16 cellular contexts compared by ENCODE assay signal in genomic region chr4:184400891-184401290, GRCh38.
DNase-seq lines count a peak whose midpoint lies in the region; ATAC-seq and TF ChIP-seq lines count a peak whose summit lies in the region.
"Had no signal": no experiment of that assay in that cellular context is flagged by ENCODE, and none has a peak within 500 bp of the region (broad histone marks: within the 10 kb centered on the region; RNA-seq: fewer than 3 reads in every experiment).

No MANE protein-coding gene starts in this region.

- peak overlapping the region; percentile 15 for H3K27ac Mint-ChIP-seq in activated naive CD8-positive, alpha-beta T cell treated with anti-CD3 and anti-CD28 coated beads, Interleukin-2, amount 50 U/mL, for 24 hours
- no peak overlapping the region for H3K27ac Mint-ChIP-seq in activated naive CD8-positive, alpha-beta T cell treated with anti-CD3 and anti-CD28 coated beads for 36 hours
- peak overlapping the region; percentile 88 for H3K27ac Mint-ChIP-seq in MCF 10A (ENCODE audit: low read depth, unreplicated experiment)
- H3K27ac Mint-ChIP-seq: activated naive CD4-positive, alpha-beta T cell treated with anti-CD3 and anti-CD28 coated beads, Interleukin-2, amount 50 U/mL, for 24 hours; T-helper 1 cell treated with Interleukin-12 subunit alpha and Interleukin-12 subunit beta and Interleukin-4 antibody, amounts not matched to agents 30 μg/mL and 1 μg/mL, for 36 hours had no signal

- H3K4me1 ChIP-seq in right lobe of liver, result peaks cover 0 to 12% (median 0%) of the 10 kb centered on the region in 4 donors
- peaks cover 18 to 56% of the 10 kb centered on the region in 2 donors for H3K4me1 ChIP-seq in thoracic aorta (ENCODE audit: control insufficient read depth in 1 of 2, low read depth in 2 of 2)

- BruUV-seq in MCF 10A (replicated peaks; lab: Mats Ljungman, UMichigan), result no TSS peak

- peak overlapping the region in 2 of 3 donors; percentile 35 to 65 for H3K27ac ChIP-seq in right lobe of liver
- H3K27ac ChIP-seq in thoracic aorta, result peak overlapping the region; percentile 43 to 70

- 69% methylated on average over 8 of the region's 8 CpGs for WGBS in right lobe of liver (ENCODE audit: insufficient coverage, low coverage, low lambda C conversion rate, missing lambda C conversion rate)

- no peaks in the 10 kb centered on the region for H3K27me3 Mint-ChIP-seq in activated naive CD8-positive, alpha-beta T cell treated with anti-CD3 and anti-CD28 coated beads, Interleukin-2, amount 50 U/mL, for 24 hours
- no peaks in the 10 kb centered on the region for H3K27me3 Mint-ChIP-seq in activated naive CD8-positive, alpha-beta T cell treated with anti-CD3 and anti-CD28 coated beads for 36 hours
- H3K27me3 Mint-ChIP-seq in MCF 10A (ENCODE audit: insufficient read depth, unreplicated experiment), result no peaks in the 10 kb centered on the region
- H3K27me3 Mint-ChIP-seq: activated naive CD4-positive, alpha-beta T cell treated with anti-CD3 and anti-CD28 coated beads, Interleukin-2, amount 50 U/mL, for 24 hours had no signal

- TF ChIP-seq POLR2A in right lobe of liver (IDR thresholded peaks at IDR 0.05), result no peak

- CTCF ChIA-PET in MCF 10A (lab: Yijun Ruan, JAX), result no interaction called here

- H3K4me3 ChIP-seq in right lobe of liver (no peak overlapping the region), thoracic aorta (no peak overlapping the region)

- H3K27me3 ChIP-seq in right lobe of liver (no peaks in the 10 kb centered on the region), thoracic aorta (replicated peaks; ENCODE audit: insufficient read depth) (no peaks in the 10 kb centered on the region)

- H3K36me3 ChIP-seq in right lobe of liver, result peaks cover 0 to 56% (median 18%) of the 10 kb centered on the region in 4 donors
- peaks cover 28% of the 10 kb centered on the region for H3K36me3 ChIP-seq in thoracic aorta

- intact Hi-C loops in MCF 10A (cut with micrococcal nuclease) (loop anchor here (1.0 kb wide), 3 partner anchors 73 to 137 kb away; partner anchors contain the start of gene IRF2), right lobe of liver (cut with DNase I) (no loop called here)

- H3K4me3 Mint-ChIP-seq in activated naive CD8-positive, alpha-beta T cell treated with anti-CD3 and anti-CD28 coated beads, Interleukin-2, amount 50 U/mL, for 24 hours, result no peak overlapping the region
- H3K4me3 Mint-ChIP-seq in activated naive CD8-positive, alpha-beta T cell treated with anti-CD3 and anti-CD28 coated beads for 36 hours, result no peak overlapping the region
- H3K4me3 Mint-ChIP-seq in MCF 10A (ENCODE audit: unreplicated experiment), result peak overlapping the region; percentile 50
- H3K4me3 Mint-ChIP-seq: activated naive CD4-positive, alpha-beta T cell treated with anti-CD3 and anti-CD28 coated beads, Interleukin-2, amount 50 U/mL, for 24 hours; T-helper 1 cell treated with Interleukin-12 subunit alpha and Interleukin-12 subunit beta and Interleukin-4 antibody, amounts not matched to agents 30 μg/mL and 1 μg/mL, for 36 hours had no signal

- TF ChIP-seq CTCF in MCF 10A (IDR thresholded peaks at IDR 0.05; ENCODE audit: unreplicated experiment), result no peak
- TF ChIP-seq CTCF in right lobe of liver (IDR thresholded peaks at IDR 0.05), result no peak
- TF ChIP-seq CTCF in thoracic aorta (IDR thresholded peaks at IDR 0.05), result no peak

- H3K9me3 Mint-ChIP-seq in activated naive CD8-positive, alpha-beta T cell treated with anti-CD3 and anti-CD28 coated beads, Interleukin-2, amount 50 U/mL, for 24 hours, result no peaks in the 10 kb centered on the region
- H3K9me3 Mint-ChIP-seq in activated naive CD8-positive, alpha-beta T cell treated with anti-CD3 and anti-CD28 coated beads for 36 hours, result no peaks in the 10 kb centered on the region
- no peaks in the 10 kb centered on the region for H3K9me3 Mint-ChIP-seq in MCF 10A (ENCODE audit: unreplicated experiment)
- H3K9me3 Mint-ChIP-seq: activated naive CD4-positive, alpha-beta T cell treated with anti-CD3 and anti-CD28 coated beads, Interleukin-2, amount 50 U/mL, for 24 hours; T-helper 1 cell treated with Interleukin-12 subunit alpha and Interleukin-12 subunit beta and Interleukin-4 antibody, amounts not matched to agents 30 μg/mL and 1 μg/mL, for 36 hours had no signal

- peaks cover 56% of the 10 kb centered on the region for H3K36me3 Mint-ChIP-seq in activated naive CD8-positive, alpha-beta T cell treated with anti-CD3 and anti-CD28 coated beads, Interleukin-2, amount 50 U/mL, for 24 hours (ENCODE audit: low read depth)
- H3K36me3 Mint-ChIP-seq in activated naive CD8-positive, alpha-beta T cell treated with anti-CD3 and anti-CD28 coated beads for 36 hours, result peaks cover 38% of the 10 kb centered on the region
- peaks cover 63% of the 10 kb centered on the region for H3K36me3 Mint-ChIP-seq in MCF 10A (ENCODE audit: insufficient read depth, unreplicated experiment)

- H3K9me3 ChIP-seq in right lobe of liver (no peaks in the 10 kb centered on the region), thoracic aorta (no peaks in the 10 kb centered on the region)

- peaks cover 49% of the 10 kb centered on the region for H3K4me1 Mint-ChIP-seq in activated naive CD8-positive, alpha-beta T cell treated with anti-CD3 and anti-CD28 coated beads, Interleukin-2, amount 50 U/mL, for 24 hours
- H3K4me1 Mint-ChIP-seq in activated naive CD8-positive, alpha-beta T cell treated with anti-CD3 and anti-CD28 coated beads for 36 hours, result peaks cover 41% of the 10 kb centered on the region
- H3K4me1 Mint-ChIP-seq in MCF 10A (ENCODE audit: insufficient read depth, unreplicated experiment), result peaks cover 31% of the 10 kb centered on the region

- ATAC-seq in activated naive CD8-positive, alpha-beta T cell treated with anti-CD3 and anti-CD28 coated beads, Interleukin-2, amount 50 U/mL, for 24 hours, result no peak
- ATAC-seq in right lobe of liver (no peak), thoracic aorta (ENCODE audit: insufficient number of reproducible peaks, low FRiP score, low read depth) (no peak), GM18502 (IDR thresholded peaks at IDR 0.05; ENCODE audit: poor library complexity, unreplicated experiment) (no peak)

- POLR2A ChIA-PET in MCF 10A (lab: Yijun Ruan, JAX), result interaction anchor here (0.6 to 2.2 kb wide), 8 partner anchors 14 to 222 kb away, joined by 3 to 10 read pairs (median 4); partner anchors contain the start of gene IRF2

- DNase-seq in activated naive CD8-positive, alpha-beta T cell treated with anti-CD3 and anti-CD28 coated beads, Interleukin-2, amount 50 U/mL, for 24 hours, result no peak
- no peak for DNase-seq in activated naive CD8-positive, alpha-beta T cell treated with anti-CD3 and anti-CD28 coated beads for 36 hours
- DNase-seq in MCF 10A (ENCODE audit: unreplicated experiment) (peak; percentile 81), right lobe of liver (no peak), thoracic aorta (ENCODE audit: low spot score) (no peak), AML-193 (lab: John Stamatoyannopoulos, UW) (no peak), GOT3 (lab: John Stamatoyannopoulos, UW) (no peak)
- DNase-seq: ACHN, foreskin melanocyte, NCI-H1048, NCI-H446, OCI-M1, trophoblast cell had no signal
